In genomic region chr16:11683140-11683539, GRCh38 we compare ENCODE assay signal across 12 cellular contexts. TPM values are rescaled to one million over a fixed set of nuclear protein-coding genes. Genes with fewer than 3 reads are reported as not detected.
A peak's percentile ranks its signal among the peaks of the same experiment; 100 is the strongest.
DNase-seq lines count a peak whose midpoint lies in the region; ATAC-seq and TF ChIP-seq lines count a peak whose summit lies in the region.
"Had no signal": no experiment of that assay in that cellular context is flagged by ENCODE, and none has a peak within 500 bp of the region (broad histone marks: within the 10 kb centered on the region; RNA-seq: fewer than 3 reads in every experiment).

No MANE protein-coding gene starts in this region.

- no peak for ATAC-seq in GM19452 (IDR thresholded peaks at IDR 0.05; ENCODE audit: unreplicated experiment)
- ATAC-seq: upper lobe of right lung had no signal

- no peaks in the 10 kb centered on the region for H3K27me3 Mint-ChIP-seq in activated naive CD4-positive, alpha-beta T cell treated with anti-CD3 and anti-CD28 coated beads for 36 hours (ENCODE audit: low read depth)
- H3K27me3 Mint-ChIP-seq in activated CD4-positive, alpha-beta memory T cell treated with anti-CD3 and anti-CD28 coated beads for 36 hours: no peaks in the 10 kb centered on the region

- H3K4me3 Mint-ChIP-seq in activated naive CD4-positive, alpha-beta T cell treated with anti-CD3 and anti-CD28 coated beads for 36 hours: no peak overlapping the region
- no peak overlapping the region for H3K4me3 Mint-ChIP-seq in activated CD4-positive, alpha-beta memory T cell treated with anti-CD3 and anti-CD28 coated beads for 36 hours

- WGBS in mesenchymal stem cell: 93% methylated on average over 11 of the region's 11 CpGs
- 81 to 87% (median 83%) methylated on average over 11 of the region's 11 CpGs for WGBS in stomach, 5 donors

- H3K4me3 ChIP-seq in mesenchymal stem cell (ENCODE audit: insufficient read depth in 1 of 2, low read depth in 1 of 2, low read length in 2 of 2) (no peak overlapping the region), stomach (no peak overlapping the region)
- H3K4me3 ChIP-seq: right atrium auricular region, upper lobe of right lung had no signal

- no peak overlapping the region for H2BK120ac ChIP-seq in mesenchymal stem cell (ENCODE audit: low read depth, low read length)

- H3K4me1 ChIP-seq in mesenchymal stem cell (ENCODE audit: control insufficient read depth, insufficient read depth, low read depth, low read length): peaks cover 12% of the 10 kb centered on the region
- H3K4me1 ChIP-seq in stomach: peaks cover 27 to 74% (median 50%) of the 10 kb centered on the region in 4 donors

- intact Hi-C loops in activated naive CD4-positive, alpha-beta T cell treated with anti-CD3 and anti-CD28 coated beads for 36 hours (cut with micrococcal nuclease): no loop called here
- intact Hi-C loops in activated CD4-positive, alpha-beta memory T cell treated with anti-CD3 and anti-CD28 coated beads for 36 hours (cut with micrococcal nuclease): no loop called here
- intact Hi-C loops in stomach (cut with DNase I; ENCODE audit: low total_unique reads): no loop called here

- H4K91ac ChIP-seq in mesenchymal stem cell (ENCODE audit: low read length): no peak overlapping the region

- no peak overlapping the region for H3K14ac ChIP-seq in mesenchymal stem cell (ENCODE audit: low read length in 2 of 2)

- H3K27me3 ChIP-seq in mesenchymal stem cell (ENCODE audit: control insufficient read depth in 1 of 2, insufficient read depth in 1 of 2, low read length in 2 of 2) (no peaks in the 10 kb centered on the region), stomach (no peaks in the 10 kb centered on the region)
- H3K27me3 ChIP-seq: right atrium auricular region, upper lobe of right lung had no signal

- H3K27ac ChIP-seq in mesenchymal stem cell (ENCODE audit: low read length, poor library complexity, severe bottlenecking): peak overlapping the region; percentile 13
- H3K27ac ChIP-seq in stomach: peak overlapping the region in 4 of 5 donors; percentile 10 to 75 (median 50)
- H3K27ac ChIP-seq: right atrium auricular region, upper lobe of right lung had no signal

- peaks cover 54 to 87% of the 10 kb centered on the region in 2 experiments for H3K36me3 ChIP-seq in mesenchymal stem cell (ENCODE audit: control insufficient read depth in 1 of 2, insufficient read depth in 2 of 2, low read depth in 1 of 2, low read length in 2 of 2)
- peaks cover 75 to 100% (median 97%) of the 10 kb centered on the region in 4 donors for H3K36me3 ChIP-seq in stomach

- no peak overlapping the region for H2BK12ac ChIP-seq in mesenchymal stem cell (ENCODE audit: low read length in 2 of 2)

- H3K27ac Mint-ChIP-seq in activated naive CD4-positive, alpha-beta T cell treated with anti-CD3 and anti-CD28 coated beads for 36 hours: peak overlapping the region; percentile 42
- H3K27ac Mint-ChIP-seq in activated CD4-positive, alpha-beta memory T cell treated with anti-CD3 and anti-CD28 coated beads for 36 hours: peak overlapping the region; percentile 71

- TF ChIP-seq EP300 in stomach (IDR thresholded peaks at IDR 0.05): no peak

- no peak for DNase-seq in activated naive CD4-positive, alpha-beta T cell treated with anti-CD3 and anti-CD28 coated beads for 36 hours
- DNase-seq in activated naive CD4-positive, alpha-beta T cell treated with anti-CD3 and anti-CD28 coated beads, Interleukin-2, amount 50 U/mL, for 16 hours: no peak
- DNase-seq in activated CD4-positive, alpha-beta memory T cell treated with anti-CD3 and anti-CD28 coated beads for 36 hours: no peak
- DNase-seq in mesenchymal stem cell: no peak
- DNase-seq in stomach: no peak
- no peak for DNase-seq in middle frontal gyrus (ENCODE audit: extremely low spot score, low spot score)
- no peak for DNase-seq in nucleus accumbens (lab: John Stamatoyannopoulos, UW)
- DNase-seq: Kasumi-1, mesendoderm had no signal

- no peak overlapping the region for H3K23ac ChIP-seq in mesenchymal stem cell (ENCODE audit: low read length in 2 of 2)

- no peak for TF ChIP-seq CTCF in stomach (IDR thresholded peaks at IDR 0.05)

- CTCF ChIA-PET in activated naive CD4-positive, alpha-beta T cell treated with anti-CD3 and anti-CD28 coated beads for 36 hours (lab: Charles Lee): no interaction called here
- CTCF ChIA-PET in activated CD4-positive, alpha-beta memory T cell treated with anti-CD3 and anti-CD28 coated beads for 36 hours (lab: Charles Lee): interaction anchor here (1.0 to 1.7 kb wide), 2 partner anchors 276 to 287 kb away, joined by 3 read pairs; no protein-coding TSS in a partner anchor

- H2BK15ac ChIP-seq in mesenchymal stem cell (ENCODE audit: low read depth, poor library complexity, severe bottlenecking): no peak overlapping the region

- no peak overlapping the region for H2AFZ ChIP-seq in mesenchymal stem cell (ENCODE audit: low read depth, low read length)

- H3K18ac ChIP-seq in mesenchymal stem cell (ENCODE audit: low read depth in 1 of 2, low read length in 2 of 2): no peak overlapping the region

- peaks cover 42% of the 10 kb centered on the region for H3K79me1 ChIP-seq in mesenchymal stem cell (replicated peaks; ENCODE audit: low read length, poor library complexity, severe bottlenecking)

- H3K9me3 Mint-ChIP-seq in activated naive CD4-positive, alpha-beta T cell treated with anti-CD3 and anti-CD28 coated beads for 36 hours: no peaks in the 10 kb centered on the region
- no peaks in the 10 kb centered on the region for H3K9me3 Mint-ChIP-seq in activated CD4-positive, alpha-beta memory T cell treated with anti-CD3 and anti-CD28 coated beads for 36 hours

- no peak overlapping the region for H3K4me2 ChIP-seq in mesenchymal stem cell (ENCODE audit: low read length, poor library complexity, severe bottlenecking)

- POLR2A ChIA-PET in activated CD4-positive, alpha-beta memory T cell treated with anti-CD3 and anti-CD28 coated beads for 36 hours (lab: Charles Lee): no interaction called here

- H3K4me1 Mint-ChIP-seq in activated naive CD4-positive, alpha-beta T cell treated with anti-CD3 and anti-CD28 coated beads for 36 hours (ENCODE audit: low read depth): peaks cover 50% of the 10 kb centered on the region
- peaks cover 53% of the 10 kb centered on the region for H3K4me1 Mint-ChIP-seq in activated CD4-positive, alpha-beta memory T cell treated with anti-CD3 and anti-CD28 coated beads for 36 hours (ENCODE audit: low read depth)

- no peak for TF ChIP-seq POLR2A in stomach (IDR thresholded peaks at IDR 0.05)

- H2BK5ac ChIP-seq in mesenchymal stem cell (ENCODE audit: low read depth, low read length, poor library complexity, severe bottlenecking): no peak overlapping the region

- H3K9me3 ChIP-seq in mesenchymal stem cell (ENCODE audit: control insufficient read depth, low read length): no peaks in the 10 kb centered on the region
- H3K9me3 ChIP-seq in stomach: no peaks in the 10 kb centered on the region
- H3K9me3 ChIP-seq: right atrium auricular region, upper lobe of right lung had no signal

- H3K9ac ChIP-seq in mesenchymal stem cell (ENCODE audit: low read length): peak overlapping the region; percentile 60

- H4K8ac ChIP-seq in mesenchymal stem cell (ENCODE audit: low read length): no peak overlapping the region

- no peak overlapping the region for H2AK5ac ChIP-seq in mesenchymal stem cell (ENCODE audit: low read length, severe bottlenecking)

- H3K36me3 Mint-ChIP-seq in activated naive CD4-positive, alpha-beta T cell treated with anti-CD3 and anti-CD28 coated beads for 36 hours (ENCODE audit: low read depth): peaks cover 25% of the 10 kb centered on the region
- H3K36me3 Mint-ChIP-seq in activated CD4-positive, alpha-beta memory T cell treated with anti-CD3 and anti-CD28 coated beads for 36 hours: peaks cover 49% of the 10 kb centered on the region

- H3K4ac ChIP-seq in mesenchymal stem cell (ENCODE audit: low read depth in 1 of 2, low read length in 2 of 2): no peak overlapping the region

RNA-seq across cellular contexts. Expression of gene SNN, which starts 14.9 kb away (rescaled TPM):
- 10 to 100 TPM; 12.0 to 13.6 TPM for total RNA-seq in activated naive CD4-positive, alpha-beta T cell treated with anti-CD3 and anti-CD28 coated beads for 36 hours
- total RNA-seq in activated CD4-positive, alpha-beta memory T cell treated with anti-CD3 and anti-CD28 coated beads for 36 hours: 1 to 10 TPM; 9.1 TPM
- 10.0 TPM for polyA plus RNA-seq in mesenchymal stem cell (2013, experiment 1 of 2)
- 10.1 TPM for polyA plus RNA-seq in mesenchymal stem cell (2013, experiment 2 of 2)
- total RNA-seq in stomach: 10 to 100 TPM in 4 of 5 donors, 1 to 10 TPM in 1; 2.9 to 25.0 (median 16.0) TPM
- polyA plus RNA-seq in stomach: 10 to 100 TPM in 2 of 3 donors, 1 to 10 TPM in 1; 8.5 to 14.0 (median 11.3) TPM

RNA-seq across cellular contexts. Expression of gene TXNDC11, which starts 59.5 kb away (rescaled TPM):
- total RNA-seq in activated naive CD4-positive, alpha-beta T cell treated with anti-CD3 and anti-CD28 coated beads for 36 hours: 10 to 100 TPM; 24.6 to 25.5 TPM
- total RNA-seq in activated CD4-positive, alpha-beta memory T cell treated with anti-CD3 and anti-CD28 coated beads for 36 hours: 10 to 100 TPM; 28.4 to 29.9 TPM
- polyA plus RNA-seq in mesenchymal stem cell (2013, experiment 1 of 2): 31.9 TPM
- polyA plus RNA-seq in mesenchymal stem cell (2013, experiment 2 of 2): 32.0 TPM
- total RNA-seq in stomach: 10 to 100 TPM; 24.1 to 72.9 (median 51.1) TPM
- 10 to 100 TPM; 27.0 to 42.9 (median 41.3) TPM for polyA plus RNA-seq in stomach
